ENCODE assay signal across 25 cellular contexts in genomic region chr11:65219930-65220213, GRCh38. TPM values are rescaled to one million over a fixed set of nuclear protein-coding genes. Genes with fewer than 3 reads are reported as not detected.
DNase-seq lines count a peak whose midpoint lies in the region; ATAC-seq and TF ChIP-seq lines count a peak whose summit lies in the region.
"Had no signal": no experiment of that assay in that cellular context is flagged by ENCODE, and none has a peak within 500 bp of the region (broad histone marks: within the 10 kb centered on the region; RNA-seq: fewer than 3 reads in every experiment).

No MANE protein-coding gene starts in this region.

- intact Hi-C loops in left ventricle myocardium superior (cut with micrococcal nuclease): no loop called here
- intact Hi-C loops in left ventricle myocardium inferior (cut with micrococcal nuclease): no loop called here

- peak; percentile 48 for ATAC-seq in left ventricle myocardium superior
- ATAC-seq: body of pancreas; effector memory CD8-positive, alpha-beta T cell had no signal

- H3K4me3 ChIP-seq in left ventricle myocardium inferior (no peak overlapping the region), fibroblast of the aortic adventitia (ENCODE audit: low read depth, low read length) (no peak overlapping the region)
- H3K4me3 ChIP-seq: body of pancreas had no signal

- DNase-seq in left ventricle myocardium superior: no peak
- no peak for DNase-seq in left ventricle myocardium inferior
- DNase-seq in RKO (ENCODE audit: low spot score): peak; percentile 25
- DNase-seq in fibroblast of the aortic adventitia (ENCODE audit: low read depth): peak; percentile 63
- DNase-seq in GM19240 (ENCODE audit: insufficient read length, low spot score): no peak
- no peak for DNase-seq in activated CD8-positive, alpha-beta memory T cell treated with anti-CD3 and anti-CD28 coated beads, Interleukin-2, amount 50 U/mL, for 48 hours
- DNase-seq in activated naive CD4-positive, alpha-beta T cell treated with anti-CD3 and anti-CD28 coated beads, Interleukin-2, amount 50 U/mL, for 16 hours: no peak
- no peak for DNase-seq in NCI-H1694 treated with DMSO at 0.1 percent for 48 hours (lab: John Stamatoyannopoulos, UW)
- DNase-seq: activated CD4-positive, alpha-beta T cell treated with anti-CD3 and anti-CD28 coated beads for 4 hours; body of pancreas; DMS53; effector memory CD8-positive, alpha-beta T cell; KG1; NCI-H2081 treated with DMSO at 0.1 percent for 48 hours; NK-92 treated with Interleukin-12 subunit alpha and Interleukin-12 subunit beta, amount 100 ng/mL, for 24 hours; occipital lobe had no signal

- H3K9me3 ChIP-seq in left ventricle myocardium inferior (replicated peaks): no peaks in the 10 kb centered on the region
- H3K9me3 ChIP-seq: body of pancreas had no signal

- peaks cover 2% of the 10 kb centered on the region for H3K4me1 ChIP-seq in left ventricle myocardium inferior

- TF ChIP-seq CTCF in left ventricle myocardium inferior (IDR thresholded peaks at IDR 0.05; ENCODE audit: borderline replicate concordance) (no peak), fibroblast of the aortic adventitia (IDR thresholded peaks at IDR 0.05; ENCODE audit: insufficient read depth, low read length) (no peak)

- H3K36me3 ChIP-seq in left ventricle myocardium inferior: no peaks in the 10 kb centered on the region

- H3K27me3 ChIP-seq in left ventricle myocardium inferior (ENCODE audit: low read depth): no peaks in the 10 kb centered on the region
- H3K27me3 ChIP-seq: body of pancreas had no signal

- no peak overlapping the region for H3K27ac ChIP-seq in left ventricle myocardium inferior (replicated peaks)
- H3K27ac ChIP-seq: body of pancreas had no signal

RNA-seq across cellular contexts. Expression of gene CAPN1, which starts 38.1 kb away (rescaled TPM):
- total RNA-seq in left ventricle myocardium superior (90.1 TPM), left ventricle myocardium inferior (74.6 TPM), fibroblast of the aortic adventitia (ENCODE audit: low replicate concordance) (43.2 and 164 TPM in 2 replicates)

RNA-seq across cellular contexts. Expression of gene POLA2, which starts 41.9 kb away (rescaled TPM):
- 3.5 TPM for total RNA-seq in left ventricle myocardium superior
- 3.8 TPM for total RNA-seq in left ventricle myocardium inferior
- total RNA-seq in fibroblast of the aortic adventitia (ENCODE audit: low replicate concordance): 8.7 and 32.4 TPM in 2 replicates

RNA-seq across cellular contexts. Expression of gene SPDYC, which starts 49.8 kb away (rescaled TPM):
- total RNA-seq in left ventricle myocardium superior (not detected), left ventricle myocardium inferior (not detected), fibroblast of the aortic adventitia (ENCODE audit: low replicate concordance) (not detected in 2 replicates)
- total RNA-seq: A172; body of pancreas; CD4-positive, CD25-positive, alpha-beta regulatory T cell; frontal cortex; H4; kidney epithelial cell; myocyte; NCI-H460; occipital lobe; subcutaneous adipose tissue; urinary bladder had no signal

Comparison
In these comparisons a context has a peak if more than half of its experiments do, and no peak if none do; other contexts are left out.
1. DNase-seq: peak in RKO (single experiment) and fibroblast of the aortic adventitia (single experiment); none in left ventricle myocardium superior (single experiment), left ventricle myocardium inferior (single experiment), GM19240 (single experiment), activated CD8-positive, alpha-beta memory T cell treated with anti-CD3 and anti-CD28 coated beads, Interleukin-2, amount 50 U/mL, for 48 hours (single experiment), activated naive CD4-positive, alpha-beta T cell treated with anti-CD3 and anti-CD28 coated beads, Interleukin-2, amount 50 U/mL, for 16 hours (single experiment) and NCI-H1694 treated with DMSO at 0.1 percent for 48 hours (single experiment).